ENCODE assay signal across 1 cellular context in the genomic region with DNA sequence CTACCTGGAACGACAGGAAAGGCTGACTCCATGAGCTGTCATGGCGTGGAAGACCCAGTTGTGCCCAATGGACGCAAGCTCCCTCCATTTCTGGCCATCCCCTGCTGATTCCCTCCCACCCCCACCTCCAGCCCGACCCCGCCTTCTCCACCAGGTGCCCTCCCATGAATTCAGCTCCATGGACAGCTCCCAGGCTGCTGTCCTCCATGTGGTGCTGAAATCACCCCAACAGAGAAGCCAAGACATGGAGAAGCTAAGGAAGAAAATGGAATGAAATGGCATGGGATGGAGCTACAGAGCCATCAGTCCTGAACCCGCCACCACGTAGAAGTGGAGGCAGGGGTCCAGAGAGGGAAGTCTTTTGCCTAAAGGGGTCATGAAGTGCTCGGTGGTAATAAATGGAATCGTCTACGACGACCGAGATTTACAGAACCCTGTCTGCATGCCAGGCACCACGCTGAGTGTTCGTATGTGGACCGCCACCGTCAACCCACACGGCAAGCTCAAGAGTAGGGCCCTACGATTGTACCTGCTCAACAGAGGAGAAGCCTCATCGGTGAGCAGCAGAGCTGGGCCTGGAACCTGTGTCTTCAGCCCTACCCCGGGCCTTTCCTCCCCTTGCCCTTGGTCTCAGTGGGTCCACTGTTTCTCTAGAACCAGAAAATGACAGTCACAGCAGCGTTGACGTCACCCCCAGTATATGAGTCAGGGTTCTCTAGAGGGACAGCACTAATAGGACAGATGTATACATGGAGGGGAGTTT.
A peak's percentile ranks its signal among the peaks of the same experiment; 100 is the strongest.
TF ChIP-seq lines count a peak whose summit lies in the region.

No MANE protein-coding gene starts in this region.

TF ChIP-seq in K562, 482 proteins besides CTCF, POLR2A, EP300 and RAD21 (continued from another document and continues in another):
- TF ChIP-seq TRIM24 (IDR thresholded peaks at IDR 0.05) (no peak), CXXC5 (CRISPR knock-in tag; IDR thresholded peaks at IDR 0.05) (peak; percentile 49; the same call in 1 of the 2 replicates), CSDE1 (IDR thresholded peaks at IDR 0.05) (no peak), STAG1 (CRISPR knock-in tag; IDR thresholded peaks at IDR 0.05; ENCODE audit: borderline replicate concordance) (peak; percentile 95), XRCC3 (IDR thresholded peaks at IDR 0.05) (no peak), THRAP3 (IDR thresholded peaks at IDR 0.05; ENCODE audit: borderline replicate concordance) (no peak), ZKSCAN1 (IDR thresholded peaks at IDR 0.05; ENCODE audit: low read depth, low read length) (no peak), ZNF695 (CRISPR knock-in tag; IDR thresholded peaks at IDR 0.05) (no peak), POLR2H (tag; IDR thresholded peaks at IDR 0.05; ENCODE audit: low read depth) (no peak), JUN (IDR thresholded peaks at IDR 0.05; ENCODE audit: borderline replicate concordance, low read depth, low read length) (peak; percentile 60; the same call in 1 of the 2 replicates), JUN (CRISPR knock-in tag; IDR thresholded peaks at IDR 0.05; ENCODE audit: borderline replicate concordance) (peak; percentile 94), MTA3 (IDR thresholded peaks at IDR 0.05; ENCODE audit: borderline replicate concordance) (no peak), RHOXF2B (CRISPR knock-in tag; conservative IDR thresholded peaks at IDR 0.05) (no peak), ZNF77 (CRISPR knock-in tag; IDR thresholded peaks at IDR 0.05) (no peak), SIRT6 (IDR thresholded peaks at IDR 0.05; ENCODE audit: low read depth, low read length) (no peak), BMI1 (IDR thresholded peaks at IDR 0.05; ENCODE audit: low read length) (no peak), SRSF7 (optimal IDR thresholded peaks at IDR 0.05; ENCODE audit: low read depth, low read length) (no peak), DNMT1 (IDR thresholded peaks at IDR 0.05) (no peak), ZNF583 (CRISPR knock-in tag; IDR thresholded peaks at IDR 0.05) (0 out of 2 replicates have a peak, but pooled peaks have one; percentile 43), U2AF2 (optimal IDR thresholded peaks at IDR 0.05; ENCODE audit: low read depth, low read length) (no peak), TFAM (CRISPR knock-in tag; conservative IDR thresholded peaks at IDR 0.05) (no peak), MEF2D (tag; conservative IDR thresholded peaks at IDR 0.05; ENCODE audit: low read depth) (peak; percentile 68; the same call in 1 of the 2 replicates), ERF (CRISPR knock-in tag; IDR thresholded peaks at IDR 0.05) (no peak), SNRNP70 (optimal IDR thresholded peaks at IDR 0.05; ENCODE audit: low read depth, low read length) (no peak), HOXB6 (CRISPR knock-in tag; IDR thresholded peaks at IDR 0.05; ENCODE audit: borderline replicate concordance) (no peak), ZSCAN32 (CRISPR knock-in tag; IDR thresholded peaks at IDR 0.05) (no peak), BHLHE40 (IDR thresholded peaks at IDR 0.05; ENCODE audit: low read length) (no peak), NELFE (IDR thresholded peaks at IDR 0.05; ENCODE audit: insufficient read depth, insufficient read length) (no peak), MYC (IDR thresholded peaks at IDR 0.05; ENCODE audit: low read depth, low read length) (no peak), MYC (CRISPR knock-in tag; IDR thresholded peaks at IDR 0.05; ENCODE audit: borderline replicate concordance, low read depth) (no peak), XRCC4 (IDR thresholded peaks at IDR 0.05; ENCODE audit: extremely low read depth, insufficient read depth, insufficient read length) (no peak), ATF7 (IDR thresholded peaks at IDR 0.05) (peak; percentile 62; the same call in 1 of the 2 replicates), PCBP2 (IDR thresholded peaks at IDR 0.05; ENCODE audit: low read depth, low read length, poor library complexity, severe bottlenecking) (no peak), ZNF212 (CRISPR knock-in tag; IDR thresholded peaks at IDR 0.05) (no peak), KLF1 (tag; IDR thresholded peaks at IDR 0.05) (no peak), NR2C2 (CRISPR knock-in tag; IDR thresholded peaks at IDR 0.05) (peak; percentile 93), NR2C2 (tag; IDR thresholded peaks at IDR 0.05) (peak; percentile 37; the same call in 1 of the 2 replicates), CBX8 (IDR thresholded peaks at IDR 0.05; ENCODE audit: borderline replicate concordance, extremely low read depth, low read depth, low read length, poor library complexity, severe bottlenecking) (no peak), TCF3 (CRISPR knock-in tag; IDR thresholded peaks at IDR 0.05) (peak; percentile 47; the same call in 1 of the 2 replicates), FOXK2 (conservative IDR thresholded peaks at IDR 0.05 in 1 of 2, IDR thresholded peaks at IDR 0.05 in 1 of 2; ENCODE audit: low read depth in 2 of 2) (no peak), ILF3 (IDR thresholded peaks at IDR 0.05; ENCODE audit: borderline replicate concordance) (no peak)
- TF ChIP-seq, protein P1, sequence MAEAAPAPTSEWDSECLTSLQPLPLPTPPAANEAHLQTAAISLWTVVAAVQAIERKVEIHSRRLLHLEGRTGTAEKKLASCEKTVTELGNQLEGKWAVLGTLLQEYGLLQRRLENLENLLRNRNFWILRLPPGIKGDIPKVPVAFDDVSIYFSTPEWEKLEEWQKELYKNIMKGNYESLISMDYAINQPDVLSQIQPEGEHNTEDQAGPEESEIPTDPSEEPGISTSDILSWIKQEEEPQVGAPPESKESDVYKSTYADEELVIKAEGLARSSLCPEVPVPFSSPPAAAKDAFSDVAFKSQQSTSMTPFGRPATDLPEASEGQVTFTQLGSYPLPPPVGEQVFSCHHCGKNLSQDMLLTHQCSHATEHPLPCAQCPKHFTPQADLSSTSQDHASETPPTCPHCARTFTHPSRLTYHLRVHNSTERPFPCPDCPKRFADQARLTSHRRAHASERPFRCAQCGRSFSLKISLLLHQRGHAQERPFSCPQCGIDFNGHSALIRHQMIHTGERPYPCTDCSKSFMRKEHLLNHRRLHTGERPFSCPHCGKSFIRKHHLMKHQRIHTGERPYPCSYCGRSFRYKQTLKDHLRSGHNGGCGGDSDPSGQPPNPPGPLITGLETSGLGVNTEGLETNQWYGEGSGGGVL (CRISPR knock-in tag; IDR thresholded peaks at IDR 0.05) = no peak
- TF ChIP-seq, protein P2, sequence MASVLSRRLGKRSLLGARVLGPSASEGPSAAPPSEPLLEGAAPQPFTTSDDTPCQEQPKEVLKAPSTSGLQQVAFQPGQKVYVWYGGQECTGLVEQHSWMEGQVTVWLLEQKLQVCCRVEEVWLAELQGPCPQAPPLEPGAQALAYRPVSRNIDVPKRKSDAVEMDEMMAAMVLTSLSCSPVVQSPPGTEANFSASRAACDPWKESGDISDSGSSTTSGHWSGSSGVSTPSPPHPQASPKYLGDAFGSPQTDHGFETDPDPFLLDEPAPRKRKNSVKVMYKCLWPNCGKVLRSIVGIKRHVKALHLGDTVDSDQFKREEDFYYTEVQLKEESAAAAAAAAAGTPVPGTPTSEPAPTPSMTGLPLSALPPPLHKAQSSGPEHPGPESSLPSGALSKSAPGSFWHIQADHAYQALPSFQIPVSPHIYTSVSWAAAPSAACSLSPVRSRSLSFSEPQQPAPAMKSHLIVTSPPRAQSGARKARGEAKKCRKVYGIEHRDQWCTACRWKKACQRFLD (CRISPR knock-in tag; IDR thresholded peaks at IDR 0.05) = peak; percentile 98
- TF ChIP-seq, protein P3, sequence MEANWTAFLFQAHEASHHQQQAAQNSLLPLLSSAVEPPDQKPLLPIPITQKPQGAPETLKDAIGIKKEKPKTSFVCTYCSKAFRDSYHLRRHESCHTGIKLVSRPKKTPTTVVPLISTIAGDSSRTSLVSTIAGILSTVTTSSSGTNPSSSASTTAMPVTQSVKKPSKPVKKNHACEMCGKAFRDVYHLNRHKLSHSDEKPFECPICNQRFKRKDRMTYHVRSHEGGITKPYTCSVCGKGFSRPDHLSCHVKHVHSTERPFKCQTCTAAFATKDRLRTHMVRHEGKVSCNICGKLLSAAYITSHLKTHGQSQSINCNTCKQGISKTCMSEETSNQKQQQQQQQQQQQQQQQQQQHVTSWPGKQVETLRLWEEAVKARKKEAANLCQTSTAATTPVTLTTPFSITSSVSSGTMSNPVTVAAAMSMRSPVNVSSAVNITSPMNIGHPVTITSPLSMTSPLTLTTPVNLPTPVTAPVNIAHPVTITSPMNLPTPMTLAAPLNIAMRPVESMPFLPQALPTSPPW (CRISPR knock-in tag; IDR thresholded peaks at IDR 0.05) = peak; percentile 85
- TF ChIP-seq, protein P4, sequence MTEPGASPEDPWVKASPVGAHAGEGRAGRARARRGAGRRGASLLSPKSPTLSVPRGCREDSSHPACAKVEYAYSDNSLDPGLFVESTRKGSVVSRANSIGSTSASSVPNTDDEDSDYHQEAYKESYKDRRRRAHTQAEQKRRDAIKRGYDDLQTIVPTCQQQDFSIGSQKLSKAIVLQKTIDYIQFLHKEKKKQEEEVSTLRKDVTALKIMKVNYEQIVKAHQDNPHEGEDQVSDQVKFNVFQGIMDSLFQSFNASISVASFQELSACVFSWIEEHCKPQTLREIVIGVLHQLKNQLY (CRISPR knock-in tag; conservative IDR thresholded peaks at IDR 0.05) = peak in 1 of 2 experiments; percentile 99; a peak in 2 of 4 replicates
- TF ChIP-seq, protein P5, sequence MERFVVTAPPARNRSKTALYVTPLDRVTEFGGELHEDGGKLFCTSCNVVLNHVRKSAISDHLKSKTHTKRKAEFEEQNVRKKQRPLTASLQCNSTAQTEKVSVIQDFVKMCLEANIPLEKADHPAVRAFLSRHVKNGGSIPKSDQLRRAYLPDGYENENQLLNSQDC (CRISPR knock-in tag; IDR thresholded peaks at IDR 0.05) = no peak
- TF ChIP-seq, protein P6, sequence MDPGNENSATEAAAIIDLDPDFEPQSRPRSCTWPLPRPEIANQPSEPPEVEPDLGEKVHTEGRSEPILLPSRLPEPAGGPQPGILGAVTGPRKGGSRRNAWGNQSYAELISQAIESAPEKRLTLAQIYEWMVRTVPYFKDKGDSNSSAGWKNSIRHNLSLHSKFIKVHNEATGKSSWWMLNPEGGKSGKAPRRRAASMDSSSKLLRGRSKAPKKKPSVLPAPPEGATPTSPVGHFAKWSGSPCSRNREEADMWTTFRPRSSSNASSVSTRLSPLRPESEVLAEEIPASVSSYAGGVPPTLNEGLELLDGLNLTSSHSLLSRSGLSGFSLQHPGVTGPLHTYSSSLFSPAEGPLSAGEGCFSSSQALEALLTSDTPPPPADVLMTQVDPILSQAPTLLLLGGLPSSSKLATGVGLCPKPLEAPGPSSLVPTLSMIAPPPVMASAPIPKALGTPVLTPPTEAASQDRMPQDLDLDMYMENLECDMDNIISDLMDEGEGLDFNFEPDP (CRISPR knock-in tag; IDR thresholded peaks at IDR 0.05) = no peak
- TF ChIP-seq, protein P7, sequence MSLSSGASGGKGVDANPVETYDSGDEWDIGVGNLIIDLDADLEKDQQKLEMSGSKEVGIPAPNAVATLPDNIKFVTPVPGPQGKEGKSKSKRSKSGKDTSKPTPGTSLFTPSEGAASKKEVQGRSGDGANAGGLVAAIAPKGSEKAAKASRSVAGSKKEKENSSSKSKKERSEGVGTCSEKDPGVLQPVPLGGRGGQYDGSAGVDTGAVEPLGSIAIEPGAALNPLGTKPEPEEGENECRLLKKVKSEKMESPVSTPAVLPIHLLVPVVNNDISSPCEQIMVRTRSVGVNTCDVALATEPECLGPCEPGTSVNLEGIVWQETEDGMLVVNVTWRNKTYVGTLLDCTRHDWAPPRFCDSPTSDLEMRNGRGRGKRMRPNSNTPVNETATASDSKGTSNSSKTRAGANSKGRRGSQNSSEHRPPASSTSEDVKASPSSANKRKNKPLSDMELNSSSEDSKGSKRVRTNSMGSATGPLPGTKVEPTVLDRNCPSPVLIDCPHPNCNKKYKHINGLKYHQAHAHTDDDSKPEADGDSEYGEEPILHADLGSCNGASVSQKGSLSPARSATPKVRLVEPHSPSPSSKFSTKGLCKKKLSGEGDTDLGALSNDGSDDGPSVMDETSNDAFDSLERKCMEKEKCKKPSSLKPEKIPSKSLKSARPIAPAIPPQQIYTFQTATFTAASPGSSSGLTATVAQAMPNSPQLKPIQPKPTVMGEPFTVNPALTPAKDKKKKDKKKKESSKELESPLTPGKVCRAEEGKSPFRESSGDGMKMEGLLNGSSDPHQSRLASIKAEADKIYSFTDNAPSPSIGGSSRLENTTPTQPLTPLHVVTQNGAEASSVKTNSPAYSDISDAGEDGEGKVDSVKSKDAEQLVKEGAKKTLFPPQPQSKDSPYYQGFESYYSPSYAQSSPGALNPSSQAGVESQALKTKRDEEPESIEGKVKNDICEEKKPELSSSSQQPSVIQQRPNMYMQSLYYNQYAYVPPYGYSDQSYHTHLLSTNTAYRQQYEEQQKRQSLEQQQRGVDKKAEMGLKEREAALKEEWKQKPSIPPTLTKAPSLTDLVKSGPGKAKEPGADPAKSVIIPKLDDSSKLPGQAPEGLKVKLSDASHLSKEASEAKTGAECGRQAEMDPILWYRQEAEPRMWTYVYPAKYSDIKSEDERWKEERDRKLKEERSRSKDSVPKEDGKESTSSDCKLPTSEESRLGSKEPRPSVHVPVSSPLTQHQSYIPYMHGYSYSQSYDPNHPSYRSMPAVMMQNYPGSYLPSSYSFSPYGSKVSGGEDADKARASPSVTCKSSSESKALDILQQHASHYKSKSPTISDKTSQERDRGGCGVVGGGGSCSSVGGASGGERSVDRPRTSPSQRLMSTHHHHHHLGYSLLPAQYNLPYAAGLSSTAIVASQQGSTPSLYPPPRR (CRISPR knock-in tag; IDR thresholded peaks at IDR 0.05; ENCODE audit: borderline replicate concordance) = peak; percentile 99
- TF ChIP-seq, protein P8, sequence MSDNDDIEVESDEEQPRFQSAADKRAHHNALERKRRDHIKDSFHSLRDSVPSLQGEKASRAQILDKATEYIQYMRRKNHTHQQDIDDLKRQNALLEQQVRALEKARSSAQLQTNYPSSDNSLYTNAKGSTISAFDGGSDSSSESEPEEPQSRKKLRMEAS (CRISPR knock-in tag; IDR thresholded peaks at IDR 0.05) = peak; percentile 80
- TF ChIP-seq, protein P9, sequence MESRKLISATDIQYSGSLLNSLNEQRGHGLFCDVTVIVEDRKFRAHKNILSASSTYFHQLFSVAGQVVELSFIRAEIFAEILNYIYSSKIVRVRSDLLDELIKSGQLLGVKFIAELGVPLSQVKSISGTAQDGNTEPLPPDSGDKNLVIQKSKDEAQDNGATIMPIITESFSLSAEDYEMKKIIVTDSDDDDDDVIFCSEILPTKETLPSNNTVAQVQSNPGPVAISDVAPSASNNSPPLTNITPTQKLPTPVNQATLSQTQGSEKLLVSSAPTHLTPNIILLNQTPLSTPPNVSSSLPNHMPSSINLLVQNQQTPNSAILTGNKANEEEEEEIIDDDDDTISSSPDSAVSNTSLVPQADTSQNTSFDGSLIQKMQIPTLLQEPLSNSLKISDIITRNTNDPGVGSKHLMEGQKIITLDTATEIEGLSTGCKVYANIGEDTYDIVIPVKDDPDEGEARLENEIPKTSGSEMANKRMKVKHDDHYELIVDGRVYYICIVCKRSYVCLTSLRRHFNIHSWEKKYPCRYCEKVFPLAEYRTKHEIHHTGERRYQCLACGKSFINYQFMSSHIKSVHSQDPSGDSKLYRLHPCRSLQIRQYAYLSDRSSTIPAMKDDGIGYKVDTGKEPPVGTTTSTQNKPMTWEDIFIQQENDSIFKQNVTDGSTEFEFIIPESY (CRISPR knock-in tag; IDR thresholded peaks at IDR 0.05) = peak; percentile 89
- TF ChIP-seq, protein P10, sequence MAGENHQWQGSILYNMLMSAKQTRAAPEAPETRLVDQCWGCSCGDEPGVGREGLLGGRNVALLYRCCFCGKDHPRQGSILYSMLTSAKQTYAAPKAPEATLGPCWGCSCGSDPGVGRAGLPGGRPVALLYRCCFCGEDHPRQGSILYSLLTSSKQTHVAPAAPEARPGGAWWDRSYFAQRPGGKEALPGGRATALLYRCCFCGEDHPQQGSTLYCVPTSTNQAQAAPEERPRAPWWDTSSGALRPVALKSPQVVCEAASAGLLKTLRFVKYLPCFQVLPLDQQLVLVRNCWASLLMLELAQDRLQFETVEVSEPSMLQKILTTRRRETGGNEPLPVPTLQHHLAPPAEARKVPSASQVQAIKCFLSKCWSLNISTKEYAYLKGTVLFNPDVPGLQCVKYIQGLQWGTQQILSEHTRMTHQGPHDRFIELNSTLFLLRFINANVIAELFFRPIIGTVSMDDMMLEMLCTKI (IDR thresholded peaks at IDR 0.05; ENCODE audit: partially characterized antibody) = no peak
